Comparison of ENCODE assay signal across 8 cellular contexts in the genomic region with DNA sequence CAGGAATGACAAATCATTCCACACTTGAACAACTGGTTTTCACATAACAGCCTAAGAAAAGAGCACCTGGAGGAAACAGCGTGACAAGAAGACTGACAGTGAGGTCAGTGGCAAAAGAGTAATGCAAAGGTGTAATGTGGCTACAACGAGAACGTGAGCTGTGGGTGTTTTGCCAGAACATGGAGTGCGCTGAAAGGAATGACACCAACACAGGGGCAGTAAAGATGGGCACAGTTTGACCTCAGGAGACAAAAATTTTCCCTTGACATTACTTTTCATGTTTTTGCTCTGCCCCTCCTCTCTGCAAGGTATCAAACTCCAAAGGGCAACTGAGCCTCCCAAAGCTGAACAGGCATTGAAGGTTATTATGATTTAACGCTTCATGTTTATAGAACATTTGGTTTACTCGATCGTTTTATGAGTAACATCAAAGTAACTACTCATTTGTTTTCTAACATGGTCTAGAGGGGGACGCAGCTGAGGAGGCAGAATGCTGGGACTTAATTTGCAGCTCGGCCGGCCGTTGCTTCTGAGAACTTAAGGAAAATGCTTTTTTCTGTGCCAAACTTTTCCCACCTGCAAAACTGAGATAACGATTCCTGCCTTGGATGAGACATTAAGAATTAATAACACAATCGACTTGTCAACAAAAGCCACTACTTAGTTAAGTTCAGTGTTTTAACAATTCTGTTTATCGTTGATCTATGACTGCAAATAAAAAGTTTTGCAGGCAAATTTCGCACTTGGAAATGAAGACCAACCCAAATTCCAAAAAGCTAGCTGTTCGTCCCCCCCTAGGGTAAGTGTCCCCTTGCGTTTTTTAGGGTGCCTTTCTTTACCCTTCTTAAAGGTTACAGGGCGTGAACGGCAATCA. TPM values are rescaled to one million over a fixed set of nuclear protein-coding genes. Genes with fewer than 3 reads are reported as not detected.
DNase-seq lines count a peak whose midpoint lies in the region; ATAC-seq and TF ChIP-seq lines count a peak whose summit lies in the region.

No MANE protein-coding gene starts in this region.

- H3K27me3 ChIP-seq in DOHH2 (ENCODE audit: control insufficient read depth, low read length) (no peaks in the 10 kb centered on the region), esophagus (ENCODE audit: control insufficient read depth in 1 of 2, insufficient read depth in 2 of 2, low read length in 2 of 2) (no peaks in the 10 kb centered on the region)

- ATAC-seq in GM18520 (IDR thresholded peaks at IDR 0.05; ENCODE audit: unreplicated experiment) (no peak), HG02678 (IDR thresholded peaks at IDR 0.05; ENCODE audit: unreplicated experiment) (no peak)

- H3F3A ChIP-seq in DOHH2 (ENCODE audit: control insufficient read depth, insufficient read depth): peaks cover 7% of the 10 kb centered on the region

- peaks cover 17% of the 10 kb centered on the region for H3K4me1 Mint-ChIP-seq in osteocyte (ENCODE audit: unreplicated experiment)

- H3K36me3 ChIP-seq in DOHH2 (ENCODE audit: control insufficient read depth, low read length) (peaks cover 46% of the 10 kb centered on the region), esophagus (ENCODE audit: control insufficient read depth in 2 of 2, insufficient read depth in 2 of 2, low read length in 1 of 2) (no peaks in the 10 kb centered on the region)

- DNase-seq in RWPE1 (ENCODE audit: low spot score) (no peak), osteocyte (ENCODE audit: extremely low spot score, unreplicated experiment) (no peak), NCI-H510A treated with DMSO at 0.1 percent for 48 hours (lab: John Stamatoyannopoulos, UW) (no peak), T1000 (lab: John Stamatoyannopoulos, UW) (no peak)

- 13 to 18% methylated on average over 19 of the region's 19 CpGs for WGBS in esophagus, 2 donors

- no peaks in the 10 kb centered on the region for H3K9me3 Mint-ChIP-seq in osteocyte (ENCODE audit: unreplicated experiment)

- POLR2A ChIA-PET in RWPE1 (lab: Yijun Ruan, JAX; ENCODE audit: low non-redundant PET): interaction anchor here (0.5 to 1.1 kb wide), 2 partner anchors 26 to 46 kb away, joined by 5 to 10 read pairs; no protein-coding TSS in a partner anchor

- TF ChIP-seq CTCF in DOHH2 (IDR thresholded peaks at IDR 0.05; ENCODE audit: low read depth, low read length, poor library complexity, severe bottlenecking) (no peak), RWPE1 (conservative IDR thresholded peaks at IDR 0.05; ENCODE audit: low read depth) (no peak), osteocyte (IDR thresholded peaks at IDR 0.05) (no peak)

- H3K9me3 ChIP-seq in DOHH2 (ENCODE audit: control insufficient read depth, insufficient read depth, low read length) (no peaks in the 10 kb centered on the region), esophagus (ENCODE audit: control insufficient read depth in 2 of 2, insufficient read depth in 1 of 2, low read depth in 1 of 2, low read length in 1 of 2) (no peaks in the 10 kb centered on the region)

- peak overlapping the region; percentile 90 for H3K4me2 ChIP-seq in DOHH2 (ENCODE audit: low read length)

- peaks cover 26% of the 10 kb centered on the region for H3K79me2 ChIP-seq in DOHH2 (ENCODE audit: control insufficient read depth, low read length)

- H3K4me3 Mint-ChIP-seq in osteocyte (ENCODE audit: unreplicated experiment): peak overlapping the region; percentile 89

- H3K27ac ChIP-seq in DOHH2 (ENCODE audit: low read depth, low read length) (peak overlapping the region; percentile 75), RWPE1 (peak overlapping the region; percentile 98), esophagus (ENCODE audit: low read depth in 2 of 2, low read length in 1 of 2) (peak overlapping the region; percentile 96 to 97)

- no peaks in the 10 kb centered on the region for H4K20me1 ChIP-seq in DOHH2 (ENCODE audit: control insufficient read depth, insufficient read depth, low read depth, low read length)

- H3K27me3 Mint-ChIP-seq in osteocyte (ENCODE audit: unreplicated experiment): no peaks in the 10 kb centered on the region

- no peaks in the 10 kb centered on the region for H3K9me2 ChIP-seq in DOHH2 (replicated peaks; ENCODE audit: control insufficient read depth, low read length)

- H3K4me3 ChIP-seq in DOHH2 (ENCODE audit: low read length): peak overlapping the region; percentile 77
- peak overlapping the region; percentile 68 to 73 for H3K4me3 ChIP-seq in esophagus (ENCODE audit: low read depth in 1 of 2, low read length in 2 of 2)

- H3K4me1 ChIP-seq in DOHH2 (ENCODE audit: control insufficient read depth, low read length): peaks cover 21% of the 10 kb centered on the region
- H3K4me1 ChIP-seq in esophagus (ENCODE audit: control insufficient read depth in 2 of 2, insufficient read depth in 2 of 2, low read length in 1 of 2): no peaks in the 10 kb centered on the region

- peak overlapping the region; percentile 96 for H3K27ac Mint-ChIP-seq in osteocyte (ENCODE audit: unreplicated experiment)

- H3K36me3 Mint-ChIP-seq in osteocyte (ENCODE audit: unreplicated experiment): peaks cover 15% of the 10 kb centered on the region

- CTCF ChIA-PET in RWPE1 (lab: Yijun Ruan, JAX): interaction anchor here (0.6 to 1.3 kb wide), 5 partner anchors 29 to 113 kb away, joined by 3 to 4 read pairs (median 3); no protein-coding TSS in a partner anchor

RNA-seq across cellular contexts. Expression of a gene that starts 1.0 kb away (rescaled TPM):
- polyA plus RNA-seq in esophagus: 10 to 100 TPM; 17.0 to 23.5 TPM
- 39.9 and 40.9 TPM in 2 replicates for total RNA-seq in osteocyte

RNA-seq across cellular contexts. Expression of a gene that starts 26.4 kb away (rescaled TPM):
- polyA plus RNA-seq in esophagus: 10 to 100 TPM; 16.5 to 19.7 TPM
- 111 and 115 TPM in 2 replicates for total RNA-seq in osteocyte

RNA-seq across cellular contexts. Expression of a gene that starts 26.8 kb away (rescaled TPM):
- 10 to 100 TPM; 31.4 to 47.1 TPM for polyA plus RNA-seq in esophagus
- total RNA-seq in osteocyte: 58.4 and 68.4 TPM in 2 replicates

RNA-seq across cellular contexts. Expression of a gene that starts 37.0 kb away (rescaled TPM):
- polyA plus RNA-seq in esophagus: 10 to 100 TPM; 21.2 to 35.8 TPM
- total RNA-seq in osteocyte: 89.4 and 93.3 TPM in 2 replicates

RNA-seq across cellular contexts. Expression of a gene that starts 54.0 kb away (rescaled TPM):
- polyA plus RNA-seq in esophagus: 1 to 10 TPM; 4.7 to 6.1 TPM
- 11.4 and 12.4 TPM in 2 replicates for total RNA-seq in osteocyte
